Comparison of ENCODE assay signal across 34 cellular contexts in the genomic region with DNA sequence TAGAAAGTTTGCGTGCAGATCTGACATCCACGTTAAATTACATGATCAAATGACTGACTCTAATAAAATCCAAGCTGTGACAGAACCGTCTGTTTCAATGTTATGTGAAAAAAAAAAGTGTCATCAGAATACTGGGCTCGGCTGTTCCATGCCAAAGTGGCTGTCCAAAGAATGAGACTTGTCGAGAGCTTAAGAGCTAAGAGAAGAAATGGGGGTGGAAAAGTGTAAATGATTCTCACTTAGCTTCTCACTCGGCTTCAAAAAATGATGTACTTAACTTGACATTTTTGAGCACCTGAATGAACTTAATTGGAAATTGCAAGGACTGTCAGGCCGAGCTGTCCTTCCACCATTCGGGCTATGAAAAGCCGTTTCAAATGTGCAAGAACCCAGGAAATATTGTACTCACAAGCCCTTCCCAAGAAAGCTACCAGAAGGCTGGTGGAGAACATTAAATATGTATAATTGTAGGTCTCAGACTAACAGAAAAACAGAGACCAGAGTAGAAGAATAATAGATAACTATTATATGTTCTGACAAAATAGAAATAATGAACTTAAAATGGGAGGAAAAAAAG.
"Had no signal": no experiment of that assay in that cellular context is flagged by ENCODE, and none has a peak within 500 bp of the region (broad histone marks: within the 10 kb centered on the region; RNA-seq: fewer than 3 reads in every experiment).

No MANE protein-coding gene starts in this region.

- H3K4me3 Mint-ChIP-seq: activated B cell treated with CpG ODN at 0.5 μM for 24 hours; activated CD8-positive, alpha-beta T cell treated with anti-CD3 and anti-CD28 coated beads for 36 hours; activated naive CD4-positive, alpha-beta T cell treated with anti-CD3 and anti-CD28 coated beads for 36 hours; activated naive CD4-positive, alpha-beta T cell treated with anti-CD3 and anti-CD28 coated beads, Interleukin-2, amount 50 U/mL, for 24 hours; activated naive CD8-positive, alpha-beta T cell treated with anti-CD3 and anti-CD28 coated beads for 36 hours; activated naive CD8-positive, alpha-beta T cell treated with anti-CD3 and anti-CD28 coated beads, Interleukin-2, amount 50 U/mL, for 24 hours; activated T-cell treated with anti-CD3 and anti-CD28 coated beads, Interleukin-2, amount 50 U/mL, for 4 hours; dendritic cell treated with granulocyte-macrophage colony-stimulating factor and Interleukin-4, amounts not matched to agents 40 ng/mL and 50 ng/mL, for 4 days; T-helper 17 cell; T-helper 2 cell treated with Interferon-gamma antibody and Interleukin-4, amounts not matched to agents 5 μg/mL and 100 μg/mL, for 36 hours had no signal

- H3K4me3 ChIP-seq: ascending aorta, breast epithelium, cardiac muscle cell, colonic mucosa, dorsolateral prefrontal cortex, esophagus muscularis mucosa, gastrocnemius medialis had no signal

- H3K36me3 ChIP-seq: ascending aorta, breast epithelium, cardiac muscle cell, colonic mucosa, esophagus muscularis mucosa, gastrocnemius medialis, WERI-Rb-1 had no signal

- H3K36me3 Mint-ChIP-seq: activated naive CD4-positive, alpha-beta T cell treated with anti-CD3 and anti-CD28 coated beads, Interleukin-2, amount 50 U/mL, for 24 hours; activated naive CD8-positive, alpha-beta T cell treated with anti-CD3 and anti-CD28 coated beads for 36 hours; brain had no signal

- H3K4me1 Mint-ChIP-seq: activated B cell treated with CpG ODN at 0.5 μM for 24 hours; activated naive CD8-positive, alpha-beta T cell treated with anti-CD3 and anti-CD28 coated beads for 36 hours had no signal

- ATAC-seq: activated CD4-positive, CD25-positive, alpha-beta regulatory T cell treated with anti-CD3 and anti-CD28 coated beads, Interleukin-2, amount 50 U/mL, for 24 hours; activated CD8-positive, alpha-beta T cell treated with anti-CD3 and anti-CD28 coated beads for 36 hours; activated naive CD8-positive, alpha-beta T cell treated with anti-CD3 and anti-CD28 coated beads, Interleukin-2, amount 50 U/mL, for 24 hours; activated T-cell treated with anti-CD3 and anti-CD28 coated beads, Interleukin-2, amount 50 U/mL, for 4 hours; foreskin keratinocyte; gastrocnemius medialis; T-helper 17 cell had no signal

- H3K4me1 ChIP-seq: ascending aorta, breast epithelium, colonic mucosa, esophagus muscularis mucosa, foreskin keratinocyte, gastrocnemius medialis had no signal

- DNase-seq: activated B cell treated with CpG ODN at 0.5 μM for 24 hours; activated CD4-positive, alpha-beta T cell treated with anti-CD3 and anti-CD28 coated beads for 48 hours; activated CD4-positive, alpha-beta T cell treated with anti-CD3 and anti-CD28 coated beads, Interleukin-2, amount 50 U/mL, for 1 hour; activated CD4-positive, alpha-beta T cell treated with anti-CD3 and anti-CD28 coated beads, Interleukin-2, amount 50 U/mL, for 48 hours; activated CD8-positive, alpha-beta memory T cell treated with anti-CD3 and anti-CD28 coated beads for 24 hours; activated CD8-positive, alpha-beta T cell treated with anti-CD3 and anti-CD28 coated beads for 36 hours; activated effector memory CD4-positive, alpha-beta T cell treated with anti-CD3 and anti-CD28 coated beads, Interleukin-2, amount 50 U/mL, for 16 hours; activated naive CD4-positive, alpha-beta T cell treated with anti-CD3 and anti-CD28 coated beads for 36 hours; activated naive CD8-positive, alpha-beta T cell treated with anti-CD3 and anti-CD28 coated beads for 36 hours; activated naive CD8-positive, alpha-beta T cell treated with anti-CD3 and anti-CD28 coated beads, Interleukin-2, amount 50 U/mL, for 24 hours; activated T-cell treated with anti-CD3 and anti-CD28 coated beads, Interleukin-2, amount 50 U/mL, for 4 hours; central memory CD4-positive, alpha-beta T cell; cerebellar nuclear complex; colonic mucosa; dorsolateral prefrontal cortex; effector memory CD4-positive, alpha-beta T cell; erythroblast; foreskin keratinocyte; gastrocnemius medialis; glutamatergic neuron; T-helper 1 cell; T-helper 17 cell; T1000; WERI-Rb-1 had no signal

- H3K9me3 ChIP-seq: ascending aorta, colonic mucosa, gastrocnemius medialis had no signal

- H3K9me3 Mint-ChIP-seq: activated CD8-positive, alpha-beta T cell treated with anti-CD3 and anti-CD28 coated beads for 36 hours; activated naive CD4-positive, alpha-beta T cell treated with anti-CD3 and anti-CD28 coated beads for 36 hours; activated naive CD4-positive, alpha-beta T cell treated with anti-CD3 and anti-CD28 coated beads, Interleukin-2, amount 50 U/mL, for 24 hours; activated naive CD8-positive, alpha-beta T cell treated with anti-CD3 and anti-CD28 coated beads for 36 hours; activated naive CD8-positive, alpha-beta T cell treated with anti-CD3 and anti-CD28 coated beads, Interleukin-2, amount 50 U/mL, for 24 hours; activated T-helper 2 cell treated with anti-CD3 and anti-CD28 coated beads, Interferon-gamma antibody, Interleukin-2, Interleukin-4, amounts not matched to agents 10 μg/mL and 5 μg/mL and 100 μg/mL, durations not matched to agents 14 hours and 24 hours and 36 hours; T-helper 2 cell treated with Interferon-gamma antibody and Interleukin-4, amounts not matched to agents 5 μg/mL and 100 μg/mL, for 36 hours had no signal

- H3K27ac Mint-ChIP-seq: activated B cell treated with CpG ODN at 0.5 μM for 24 hours; activated CD8-positive, alpha-beta T cell treated with anti-CD3 and anti-CD28 coated beads for 36 hours; activated naive CD4-positive, alpha-beta T cell treated with anti-CD3 and anti-CD28 coated beads for 36 hours; activated naive CD4-positive, alpha-beta T cell treated with anti-CD3 and anti-CD28 coated beads, Interleukin-2, amount 50 U/mL, for 24 hours; activated naive CD8-positive, alpha-beta T cell treated with anti-CD3 and anti-CD28 coated beads for 36 hours; activated naive CD8-positive, alpha-beta T cell treated with anti-CD3 and anti-CD28 coated beads, Interleukin-2, amount 50 U/mL, for 24 hours; activated T-helper 2 cell treated with anti-CD3 and anti-CD28 coated beads, Interferon-gamma antibody, Interleukin-2, Interleukin-4, amounts not matched to agents 10 μg/mL and 5 μg/mL and 100 μg/mL, durations not matched to agents 14 hours and 24 hours and 36 hours; dendritic cell treated with granulocyte-macrophage colony-stimulating factor and Interleukin-4, amounts not matched to agents 40 ng/mL and 50 ng/mL, for 4 days; T-helper 17 cell; T-helper 2 cell treated with Interferon-gamma antibody and Interleukin-4, amounts not matched to agents 5 μg/mL and 100 μg/mL, for 36 hours had no signal

- H3K27me3 ChIP-seq: ascending aorta, breast epithelium, cardiac muscle cell, colonic mucosa, dorsolateral prefrontal cortex had no signal

- H3K27ac ChIP-seq: ascending aorta, breast epithelium, cardiac muscle cell, colonic mucosa, dorsolateral prefrontal cortex, esophagus muscularis mucosa, foreskin keratinocyte, gastrocnemius medialis, WERI-Rb-1 had no signal
